11 cellular contexts compared by ENCODE assay signal in genomic region chr2:105397025-105397722, GRCh38. TPM values are rescaled to one million over a fixed set of nuclear protein-coding genes. Genes with fewer than 3 reads are reported as not detected.
A peak's percentile ranks its signal among the peaks of the same experiment; 100 is the strongest.
DNase-seq lines count a peak whose midpoint lies in the region; ATAC-seq and TF ChIP-seq lines count a peak whose summit lies in the region.
"Had no signal": no experiment of that assay in that cellular context is flagged by ENCODE, and none has a peak within 500 bp of the region (broad histone marks: within the 10 kb centered on the region; RNA-seq: fewer than 3 reads in every experiment).

No MANE protein-coding gene starts in this region.

- ATAC-seq in GM21367 (IDR thresholded peaks at IDR 0.05; ENCODE audit: unreplicated experiment), result no peak
- ATAC-seq in HG02763 (IDR thresholded peaks at IDR 0.05; ENCODE audit: unreplicated experiment), result no peak
- no peak for ATAC-seq in GM19455 (IDR thresholded peaks at IDR 0.05; ENCODE audit: unreplicated experiment)
- ATAC-seq in GM19395 (IDR thresholded peaks at IDR 0.05; ENCODE audit: unreplicated experiment), result no peak

- H3K27me3 Mint-ChIP-seq in brain, result peaks cover 26% of the 10 kb centered on the region
- H3K27me3 Mint-ChIP-seq in mesothelial cell of epicardium (ENCODE audit: low read depth), result no peaks in the 10 kb centered on the region

- H3K4me3 Mint-ChIP-seq in brain (peak overlapping the region; percentile 59 to 93 (median 92)), mesothelial cell of epicardium (peak overlapping the region; percentile 90)

- no peaks in the 10 kb centered on the region for H3K36me3 Mint-ChIP-seq in brain
- H3K36me3 Mint-ChIP-seq in mesothelial cell of epicardium, result peaks cover 10% of the 10 kb centered on the region

- in situ Hi-C loops in ACHN (cut with HindIII; ENCODE audit: low pct_ligation_motif_present, low pct_unique_long_range_greater_than_20kb, low sequenced_read_pairs), result no loop called here

- DNase-seq in ACHN (peak; percentile 54), HT-29 (ENCODE audit: low spot score) (peak; percentile 61), mesothelial cell of epicardium (ENCODE audit: low spot score in 2 of 2, unreplicated experiment in 2 of 2) (no peak)
- DNase-seq: activated CD4-positive, alpha-beta T cell treated with anti-CD3 and anti-CD28 coated beads, Interleukin-2, amount 10 ng/mL, durations not matched to agents 24 days and 14 days; GF-D8; NCI-H187 had no signal

- H3K9me3 Mint-ChIP-seq in brain (no peaks in the 10 kb centered on the region), mesothelial cell of epicardium (no peaks in the 10 kb centered on the region)
- H3K9me3 Mint-ChIP-seq: activated CD4-positive, alpha-beta T cell treated with anti-CD3 and anti-CD28 coated beads, Interleukin-2, amount 10 ng/mL, durations not matched to agents 24 days and 14 days had no signal

- TF ChIP-seq CTCF in brain (conservative IDR thresholded peaks at IDR 0.05) (no peak), mesothelial cell of epicardium (IDR thresholded peaks at IDR 0.05; ENCODE audit: unreplicated experiment) (no peak)

- H3K4me1 Mint-ChIP-seq in brain (peaks cover 30% of the 10 kb centered on the region), mesothelial cell of epicardium (peaks cover 36% of the 10 kb centered on the region)

- H3K27ac Mint-ChIP-seq in brain, result peak overlapping the region in 1 of 5 experiments; percentile 57
- peak overlapping the region; percentile 12 for H3K27ac Mint-ChIP-seq in mesothelial cell of epicardium
- H3K27ac Mint-ChIP-seq: activated CD4-positive, alpha-beta T cell treated with anti-CD3 and anti-CD28 coated beads, Interleukin-2, amount 10 ng/mL, durations not matched to agents 24 days and 14 days had no signal

RNA-seq across cellular contexts. Expression of gene FHL2, which starts 1.7 kb away (rescaled TPM):
- 56.2 and 56.4 TPM in 2 replicates for total RNA-seq in HT-29 (2014; rRNA removed; shearing (Covaris generic))
- 6.5 TPM for polyA plus RNA-seq in brain (ENCODE audit: insufficient read depth, low read depth, low replicate concordance)
- total RNA-seq in mesothelial cell of epicardium, result 32.3 to 37.9 TPM (median 36.4 TPM) in 3 replicates

RNA-seq across cellular contexts. Expression of gene C2orf49, which starts 59.8 kb away (rescaled TPM):
- total RNA-seq in HT-29 (2014; rRNA removed; shearing (Covaris generic)), result 6.7 and 7.7 TPM in 2 replicates
- polyA plus RNA-seq in brain (ENCODE audit: insufficient read depth, low read depth, low replicate concordance), result 12.0 TPM
- total RNA-seq in mesothelial cell of epicardium, result 20.7 to 23.3 TPM (median 20.8 TPM) in 3 replicates

Comparison
In these comparisons a context has a peak if more than half of its experiments do, and no peak if none do; other contexts are left out.
1. DNase-seq: peak in ACHN (single experiment) and HT-29 (single experiment); none in mesothelial cell of epicardium (0 of 2).